Comparison of ENCODE assay signal across 18 cellular contexts in genomic region chr3:62500556-62501294, GRCh38.
DNase-seq lines count a peak whose midpoint lies in the region; TF ChIP-seq lines count a peak whose summit lies in the region.
"Had no signal": no experiment of that assay in that cellular context is flagged by ENCODE, and none has a peak within 500 bp of the region (broad histone marks: within the 10 kb centered on the region; RNA-seq: fewer than 3 reads in every experiment).

No MANE protein-coding gene starts in this region.

- no peak overlapping the region for H3K4ac ChIP-seq in H9 (ENCODE audit: low read depth, low read length)

- no peak overlapping the region for H3K23ac ChIP-seq in H9 (ENCODE audit: insufficient read length, low read depth, low read length)

- no peaks in the 10 kb centered on the region for H3K9me3 Mint-ChIP-seq in H9
- H3K9me3 Mint-ChIP-seq in activated CD4-positive, alpha-beta memory T cell treated with anti-CD3 and anti-CD28 coated beads, Interleukin-2, amount 10 ng/mL, durations not matched to agents 7 days and 5 days, result no peaks in the 10 kb centered on the region
- H3K9me3 Mint-ChIP-seq: CD4-positive, alpha-beta T cell had no signal

- H3K4me3 Mint-ChIP-seq in H9, result no peak overlapping the region
- no peak overlapping the region for H3K4me3 Mint-ChIP-seq in activated CD4-positive, alpha-beta memory T cell treated with anti-CD3 and anti-CD28 coated beads, Interleukin-2, amount 10 ng/mL, durations not matched to agents 7 days and 5 days
- H3K4me3 Mint-ChIP-seq: B cell; CD4-positive, alpha-beta T cell had no signal

- DNase-seq in ELF-1 (ENCODE audit: low read depth, low spot score) (peak; percentile 85), H9 (peak; percentile 44), WERI-Rb-1 (peak; percentile 11), iPS DF 6.9 (ENCODE audit: low read depth, low spot score) (peak; percentile 18), lower leg skin (ENCODE audit: low spot score in 2 of 2) (no peak), ureter (ENCODE audit: low spot score) (no peak), HuH-7 (ENCODE audit: low spot score) (no peak)
- DNase-seq in activated CD4-positive, alpha-beta memory T cell treated with anti-CD3 and anti-CD28 coated beads, Interleukin-2, amount 10 ng/mL, durations not matched to agents 7 days and 5 days, result no peak
- DNase-seq: CD4-positive, alpha-beta T cell; DMS79; MM.1S; NCI-H1105 treated with DMSO at 0.1 percent for 48 hours; NCI-H187; NCI-H2171; NCI-H510A; OCI-M1; SHP77 treated with DMSO at 0.1 percent for 48 hours had no signal

- peaks cover 10% of the 10 kb centered on the region for H3K36me3 ChIP-seq in WERI-Rb-1
- H3K36me3 ChIP-seq in iPS DF 6.9 (ENCODE audit: control insufficient read depth, insufficient read depth, low read length), result no peaks in the 10 kb centered on the region

- H2BK5ac ChIP-seq in H9 (ENCODE audit: insufficient read length, low read length), result no peak overlapping the region

- peak; percentile 28; the same call in 2 of the 3 replicates for TF ChIP-seq CTCF in H9 (conservative IDR thresholded peaks at IDR 0.05)
- no peak for TF ChIP-seq CTCF in WERI-Rb-1 (IDR thresholded peaks at IDR 0.05; ENCODE audit: low read depth, low read length)
- no peak for TF ChIP-seq CTCF in lower leg skin (IDR thresholded peaks at IDR 0.05)

- H2AFZ ChIP-seq in H9 (ENCODE audit: low read length), result no peak overlapping the region

- H3T11ph ChIP-seq in H9 (ENCODE audit: low read length), result no peak overlapping the region

- H3K27ac ChIP-seq in H9 (ENCODE audit: insufficient read length, low read depth, low read length) (no peak overlapping the region), WERI-Rb-1 (no peak overlapping the region), iPS DF 6.9 (ENCODE audit: low read length) (no peak overlapping the region)

- intact Hi-C loops in lower leg skin (cut with DNase I; ENCODE audit: low total_unique reads), result no loop called here

- POLR2A ChIA-PET in activated CD4-positive, alpha-beta memory T cell treated with anti-CD3 and anti-CD28 coated beads, Interleukin-2, amount 10 ng/mL, durations not matched to agents 7 days and 5 days (lab: Charles Lee), result interaction anchor here (1.4 kb wide), 1 partner anchor 20 kb away, joined by 3 read pairs; no protein-coding TSS in a partner anchor

- H3K27me3 Mint-ChIP-seq in H9 (ENCODE audit: low read depth), result no peaks in the 10 kb centered on the region; the same call in 1 of the 2 replicates
- no peaks in the 10 kb centered on the region for H3K27me3 Mint-ChIP-seq in activated CD4-positive, alpha-beta memory T cell treated with anti-CD3 and anti-CD28 coated beads, Interleukin-2, amount 10 ng/mL, durations not matched to agents 7 days and 5 days
- H3K27me3 Mint-ChIP-seq: B cell had no signal

- no peak overlapping the region for H2BK12ac ChIP-seq in H9 (ENCODE audit: insufficient read length, low read depth, low read length)

- no peaks in the 10 kb centered on the region for H3K36me3 Mint-ChIP-seq in H9 (ENCODE audit: insufficient read depth in 1 of 3, low read depth in 3 of 3)
- no peaks in the 10 kb centered on the region for H3K36me3 Mint-ChIP-seq in activated CD4-positive, alpha-beta memory T cell treated with anti-CD3 and anti-CD28 coated beads, Interleukin-2, amount 10 ng/mL, durations not matched to agents 7 days and 5 days (ENCODE audit: low read depth)

- no peak overlapping the region for H4K5ac ChIP-seq in H9 (ENCODE audit: insufficient read length, low read depth, low read length)

- no peaks in the 10 kb centered on the region for H3K4me1 ChIP-seq in H9 (ENCODE audit: insufficient read depth, low read length)
- no peaks in the 10 kb centered on the region for H3K4me1 ChIP-seq in iPS DF 6.9 (ENCODE audit: control insufficient read depth, insufficient read depth, low read length)

- H3K4me2 ChIP-seq in H9 (ENCODE audit: insufficient read depth, insufficient read length, low read length), result no peak overlapping the region

- no peaks in the 10 kb centered on the region for H4K20me1 ChIP-seq in H9 (ENCODE audit: control insufficient read depth, insufficient read depth, insufficient read length)

- no peak overlapping the region for H3K14ac ChIP-seq in H9 (ENCODE audit: insufficient read depth, low read length)

- H3K79me2 ChIP-seq in H9 (ENCODE audit: insufficient read depth, low read length), result no peaks in the 10 kb centered on the region

- WGBS in H9 (ENCODE audit: extremely low coverage, insufficient read length, low lambda C conversion rate), result no CpG with 5 or more reads among the region's 2 CpGs
- no CpG with 5 or more reads among the region's 2 CpGs for WGBS in iPS DF 6.9 (ENCODE audit: insufficient coverage, insufficient read length)
- WGBS in lower leg skin, 2 donors, result 58 to 70% methylated on average over 2 of the region's 2 CpGs

- no peak overlapping the region for H3K27ac Mint-ChIP-seq in H9
- no peak overlapping the region for H3K27ac Mint-ChIP-seq in activated CD4-positive, alpha-beta memory T cell treated with anti-CD3 and anti-CD28 coated beads, Interleukin-2, amount 10 ng/mL, durations not matched to agents 7 days and 5 days
- H3K27ac Mint-ChIP-seq: B cell; CD4-positive, alpha-beta T cell had no signal

- H2AK5ac ChIP-seq in H9 (ENCODE audit: insufficient read length, low read length), result no peak overlapping the region

- no peak overlapping the region for H2BK15ac ChIP-seq in H9 (ENCODE audit: low read depth, low read length)

- no peak overlapping the region for H4K8ac ChIP-seq in H9 (replicated peaks; ENCODE audit: insufficient read length, low read depth, low read length)

- no peak overlapping the region for H2BK20ac ChIP-seq in H9 (ENCODE audit: low read depth, low read length, poor library complexity, severe bottlenecking)

- H3K9ac ChIP-seq in H9 (ENCODE audit: extremely low read depth, insufficient read length, low read length), result no peak overlapping the region

- CTCF ChIA-PET in activated CD4-positive, alpha-beta memory T cell treated with anti-CD3 and anti-CD28 coated beads, Interleukin-2, amount 10 ng/mL, durations not matched to agents 7 days and 5 days (lab: Charles Lee), result no interaction called here

- H3K4me1 Mint-ChIP-seq in H9, result peaks cover 5 to 9% of the 10 kb centered on the region in 2 experiments
- no peaks in the 10 kb centered on the region for H3K4me1 Mint-ChIP-seq in activated CD4-positive, alpha-beta memory T cell treated with anti-CD3 and anti-CD28 coated beads, Interleukin-2, amount 10 ng/mL, durations not matched to agents 7 days and 5 days

- no peak overlapping the region for H4K91ac ChIP-seq in H9 (ENCODE audit: insufficient read length, low read depth, low read length)

- H3K9me3 ChIP-seq in H9 (ENCODE audit: control insufficient read depth, low read depth, low read length) (no peaks in the 10 kb centered on the region), WERI-Rb-1 (ENCODE audit: severe bottlenecking) (no peaks in the 10 kb centered on the region), iPS DF 6.9 (ENCODE audit: control insufficient read depth, insufficient read depth, low read length) (no peaks in the 10 kb centered on the region)

- H3K18ac ChIP-seq in H9 (ENCODE audit: insufficient read length, low read depth, low read length), result no peak overlapping the region

- no peak for TF ChIP-seq POLR2A in lower leg skin (IDR thresholded peaks at IDR 0.05)

- H3K23me2 ChIP-seq in H9 (ENCODE audit: insufficient read length, low read depth, low read length, poor library complexity, severe bottlenecking), result no peaks in the 10 kb centered on the region

- H3K4me3 ChIP-seq in WERI-Rb-1 (ENCODE audit: low read depth, low read length) (no peak overlapping the region), iPS DF 6.9 (ENCODE audit: low read length) (no peak overlapping the region), lower leg skin (ENCODE audit: low read depth, poor library complexity, severe bottlenecking) (no peak overlapping the region)

- no peak overlapping the region for H2BK120ac ChIP-seq in H9 (ENCODE audit: low read depth, low read length, poor library complexity, severe bottlenecking)

- no peaks in the 10 kb centered on the region for H3K27me3 ChIP-seq in H9 (ENCODE audit: insufficient read depth, low read length)
- H3K27me3 ChIP-seq in WERI-Rb-1 (ENCODE audit: insufficient read depth, low read depth, severe bottlenecking), result no peaks in the 10 kb centered on the region
- H3K27me3 ChIP-seq in iPS DF 6.9 (ENCODE audit: control insufficient read depth, insufficient read depth, low read length), result no peaks in the 10 kb centered on the region

- no peak overlapping the region for H3K56ac ChIP-seq in H9 (ENCODE audit: insufficient read length, low read depth, low read length)

- H3K79me1 ChIP-seq in H9 (ENCODE audit: insufficient read depth, low read depth, low read length, poor library complexity, severe bottlenecking), result no peaks in the 10 kb centered on the region

Comparison
In these comparisons a context has a peak if more than half of its experiments do, and no peak if none do; other contexts are left out.
1. DNase-seq: peak in ELF-1 (single experiment), H9 (single experiment), WERI-Rb-1 (single experiment) and iPS DF 6.9 (single experiment); none in lower leg skin (0 of 2), ureter (single experiment), activated CD4-positive, alpha-beta memory T cell treated with anti-CD3 and anti-CD28 coated beads, Interleukin-2, amount 10 ng/mL, durations not matched to agents 7 days and 5 days (single experiment) and HuH-7 (single experiment).